Comparison of ENCODE assay signal across 1 cellular context in the genomic region with DNA sequence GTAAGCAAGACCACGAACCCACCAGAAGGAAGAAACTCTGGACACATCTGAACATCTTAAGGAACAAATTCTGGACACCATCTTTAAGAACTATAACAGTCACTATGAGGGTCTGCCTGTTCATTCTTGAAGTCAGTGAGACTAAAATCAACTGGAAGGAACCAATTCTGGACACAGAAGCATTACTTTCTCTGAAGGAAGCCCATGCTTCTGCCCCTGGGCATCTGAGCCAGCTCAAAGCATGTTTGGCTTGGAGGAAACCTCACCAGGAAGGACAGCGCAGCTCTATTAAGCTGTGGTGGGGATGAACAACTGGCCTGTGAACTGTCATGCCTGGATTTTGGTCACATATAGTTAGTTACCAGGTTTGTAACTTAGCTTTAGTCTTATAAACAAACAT.
TF ChIP-seq lines count a peak whose summit lies in the region.

No MANE protein-coding gene starts in this region.

TF ChIP-seq in IMR-90, 13 proteins besides CTCF, POLR2A, EP300 and RAD21:
- TF ChIP-seq MAZ (IDR thresholded peaks at IDR 0.05; ENCODE audit: borderline replicate concordance, low read depth, low read length) (no peak), RCOR1 (IDR thresholded peaks at IDR 0.05; ENCODE audit: insufficient replicate concordance, low read length) (no peak), MXI1 (IDR thresholded peaks at IDR 0.05; ENCODE audit: borderline replicate concordance, low read depth, low read length) (no peak), RFX5 (IDR thresholded peaks at IDR 0.05; ENCODE audit: low read depth, low read length) (no peak), SMC3 (IDR thresholded peaks at IDR 0.05; ENCODE audit: low read depth, low read length) (no peak), MAFK (IDR thresholded peaks at IDR 0.05; ENCODE audit: low read depth, low read length) (no peak), CHD1 (IDR thresholded peaks at IDR 0.05; ENCODE audit: low read depth, low read length) (no peak), CEBPB (IDR thresholded peaks at IDR 0.05; ENCODE audit: low read depth, low read length) (no peak), BHLHE40 (IDR thresholded peaks at IDR 0.05; ENCODE audit: low read depth, low read length) (no peak), FOS (IDR thresholded peaks at IDR 0.05; ENCODE audit: low read depth, low read length) (no peak), NFE2L2 (IDR thresholded peaks at IDR 0.05; ENCODE audit: low read depth, low read length) (no peak)
- TF ChIP-seq, protein P1, sequence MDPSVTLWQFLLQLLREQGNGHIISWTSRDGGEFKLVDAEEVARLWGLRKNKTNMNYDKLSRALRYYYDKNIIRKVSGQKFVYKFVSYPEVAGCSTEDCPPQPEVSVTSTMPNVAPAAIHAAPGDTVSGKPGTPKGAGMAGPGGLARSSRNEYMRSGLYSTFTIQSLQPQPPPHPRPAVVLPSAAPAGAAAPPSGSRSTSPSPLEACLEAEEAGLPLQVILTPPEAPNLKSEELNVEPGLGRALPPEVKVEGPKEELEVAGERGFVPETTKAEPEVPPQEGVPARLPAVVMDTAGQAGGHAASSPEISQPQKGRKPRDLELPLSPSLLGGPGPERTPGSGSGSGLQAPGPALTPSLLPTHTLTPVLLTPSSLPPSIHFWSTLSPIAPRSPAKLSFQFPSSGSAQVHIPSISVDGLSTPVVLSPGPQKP (IDR thresholded peaks at IDR 0.05; ENCODE audit: borderline replicate concordance, low read depth, low read length): no peak
- TF ChIP-seq, protein P2, sequence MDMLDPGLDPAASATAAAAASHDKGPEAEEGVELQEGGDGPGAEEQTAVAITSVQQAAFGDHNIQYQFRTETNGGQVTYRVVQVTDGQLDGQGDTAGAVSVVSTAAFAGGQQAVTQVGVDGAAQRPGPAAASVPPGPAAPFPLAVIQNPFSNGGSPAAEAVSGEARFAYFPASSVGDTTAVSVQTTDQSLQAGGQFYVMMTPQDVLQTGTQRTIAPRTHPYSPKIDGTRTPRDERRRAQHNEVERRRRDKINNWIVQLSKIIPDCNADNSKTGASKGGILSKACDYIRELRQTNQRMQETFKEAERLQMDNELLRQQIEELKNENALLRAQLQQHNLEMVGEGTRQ (IDR thresholded peaks at IDR 0.05; ENCODE audit: low read depth, low read length): no peak
